ENCODE assay signal across 10 cellular contexts in genomic region chr14:55416866-55417265, GRCh38. TPM values are rescaled to one million over a fixed set of nuclear protein-coding genes. Genes with fewer than 3 reads are reported as not detected.
A peak's percentile ranks its signal among the peaks of the same experiment; 100 is the strongest.
DNase-seq lines count a peak whose midpoint lies in the region; ATAC-seq, FAIRE-seq and TF ChIP-seq lines count a peak whose summit lies in the region.
"Had no signal": no experiment of that assay in that cellular context is flagged by ENCODE, and none has a peak within 500 bp of the region (broad histone marks: within the 10 kb centered on the region; RNA-seq: fewer than 3 reads in every experiment).

No MANE protein-coding gene starts in this region.

- H3K4me1 ChIP-seq in K562 (replicated peaks in 1 of 2; ENCODE audit: control insufficient read depth in 2 of 2, insufficient read depth in 2 of 2, low read length in 2 of 2) (peaks cover 3 to 20% of the 10 kb centered on the region in 2 experiments; a peak in 3 of 5 replicates), spleen (peaks cover 0 to 17% (median 6%) of the 10 kb centered on the region in 6 donors)

- ATAC-seq in activated T-cell treated with anti-CD3 and anti-CD28 coated beads, Interleukin-2, amount 50 U/mL, for 72 hours (replicated peaks in 1 of 2), result peak; percentile 36 to 57
- ATAC-seq in K562, result peak; percentile 87

- H3K4me2 ChIP-seq in K562 (ENCODE audit: insufficient read depth, low read length), result no peak overlapping the region

- TF ChIP-seq RAD21 in K562 (CRISPR knock-in tag; conservative IDR thresholded peaks at IDR 0.05 in 1 of 2, IDR thresholded peaks at IDR 0.05 in 1 of 2), result peak in 1 of 2 experiments; percentile 40; a peak in 2 of 4 replicates

- no TSS peak for BruUV-seq in K562 (replicated peaks; lab: Mats Ljungman, UMichigan)

- no peak overlapping the region for H3K4me3 ChIP-seq in K562
- H3K4me3 ChIP-seq in spleen, result no peak overlapping the region

- H3K4me1 Mint-ChIP-seq in activated T-cell treated with anti-CD3 and anti-CD28 coated beads, Interleukin-2, amount 50 U/mL, for 72 hours (ENCODE audit: low read depth), result peaks cover 15% of the 10 kb centered on the region
- peaks cover 15% of the 10 kb centered on the region for H3K4me1 Mint-ChIP-seq in activated T-cell treated with anti-CD3 and anti-CD28 coated beads, Interleukin-2, amount 50 U/mL, for 24 hours (ENCODE audit: low read depth)

- H2AFZ ChIP-seq in K562 (ENCODE audit: low read depth, low read length), result peak overlapping the region; percentile 51

- intact Hi-C loops in K562 (cut with micrococcal nuclease), result loop anchor here (5.0 kb wide), 1 partner anchor 145 kb away; the partner anchor contains the start of gene FBXO34
- intact Hi-C loops in spleen (cut with DNase I; ENCODE audit: low total_unique reads), result no loop called here

- no peak for TF ChIP-seq POLR2A in K562 (conservative IDR thresholded peaks at IDR 0.05)
- no peak for TF ChIP-seq POLR2A in spleen (IDR thresholded peaks at IDR 0.05)

- H3K9me3 Mint-ChIP-seq in activated T-cell treated with anti-CD3 and anti-CD28 coated beads, Interleukin-2, amount 50 U/mL, for 72 hours, result no peaks in the 10 kb centered on the region
- no peaks in the 10 kb centered on the region for H3K9me3 Mint-ChIP-seq in activated T-cell treated with anti-CD3 and anti-CD28 coated beads, Interleukin-2, amount 50 U/mL, for 24 hours
- H3K9me3 Mint-ChIP-seq: dendritic cell treated with granulocyte-macrophage colony-stimulating factor and Interleukin-4, amounts not matched to agents 40 ng/mL and 50 ng/mL, for 4 days had no signal

- H3K9me1 ChIP-seq in K562 (ENCODE audit: control insufficient read depth, insufficient read depth, low read length), result no peaks in the 10 kb centered on the region

- H3K4me3 Mint-ChIP-seq in activated T-cell treated with anti-CD3 and anti-CD28 coated beads, Interleukin-2, amount 50 U/mL, for 72 hours, result peak overlapping the region in 1 of 2 donors; percentile 6
- H3K4me3 Mint-ChIP-seq in activated T-cell treated with anti-CD3 and anti-CD28 coated beads, Interleukin-2, amount 50 U/mL, for 24 hours, result no peak overlapping the region
- H3K4me3 Mint-ChIP-seq: dendritic cell treated with granulocyte-macrophage colony-stimulating factor and Interleukin-4, amounts not matched to agents 40 ng/mL and 50 ng/mL, for 4 days had no signal

- no peaks in the 10 kb centered on the region for H3K27me3 Mint-ChIP-seq in activated T-cell treated with anti-CD3 and anti-CD28 coated beads, Interleukin-2, amount 50 U/mL, for 72 hours (ENCODE audit: low read depth)
- H3K27me3 Mint-ChIP-seq in activated T-cell treated with anti-CD3 and anti-CD28 coated beads, Interleukin-2, amount 50 U/mL, for 24 hours, result peaks cover 7% of the 10 kb centered on the region

- peak; percentile 36 to 47 for DNase-seq in activated T-cell treated with anti-CD3 and anti-CD28 coated beads, Interleukin-2, amount 50 U/mL, for 72 hours
- no peak for DNase-seq in activated T-cell treated with anti-CD3 and anti-CD28 coated beads, Interleukin-2, amount 50 U/mL, for 24 hours
- DNase-seq in NCI-H1694 (lab: John Stamatoyannopoulos, UW) (peak; percentile 21), K562 (ENCODE audit: extremely low read depth in 1 of 4, low spot score in 3 of 4) (peak; percentile 28 to 66 (median 32)), NK-92 (lab: John Stamatoyannopoulos, UW; ENCODE audit: unreplicated experiment) (no peak), HT-29 (ENCODE audit: low spot score) (no peak), spleen (no peak)
- DNase-seq in stimulated activated CD8-positive, alpha-beta memory T cell treated with anti-CD3 and anti-CD28 coated beads, Interleukin-4, amount 100 ng/mL, for 48 hours, result peak; percentile 55
- DNase-seq: NCI-H774 had no signal

- CTCF ChIA-PET in K562 (lab: Yijun Ruan, JAX; ENCODE audit: low intra/inter-chr PET ratio), result no interaction called here

- H3K9me3 ChIP-seq in K562 (replicated peaks; ENCODE audit: control insufficient read depth, insufficient read depth, low read depth, low read length), result no peaks in the 10 kb centered on the region
- no peaks in the 10 kb centered on the region for H3K9me3 ChIP-seq in spleen

- no peak overlapping the region for H3K9ac ChIP-seq in K562 (ENCODE audit: insufficient read depth in 1 of 2, low read depth in 2 of 2, low read length in 2 of 2)

- H4K20me1 ChIP-seq in K562 (replicated peaks; ENCODE audit: control insufficient read depth, insufficient read depth, low read length), result no peaks in the 10 kb centered on the region

- H3K27me3 ChIP-seq in K562 (ENCODE audit: control insufficient read depth in 2 of 2, insufficient read depth in 2 of 2, low read length in 2 of 2) (no peaks in the 10 kb centered on the region), spleen (replicated peaks in 1 of 7) (no peaks in the 10 kb centered on the region)

- TF ChIP-seq CTCF in K562 (IDR thresholded peaks at IDR 0.05 in 2 of 3, conservative IDR thresholded peaks at IDR 0.05 in 1 of 3; ENCODE audit: insufficient read depth in 2 of 3, low read depth in 1 of 3, low read length in 3 of 3) (peak; percentile 53 to 62 (median 54)), spleen (IDR thresholded peaks at IDR 0.05 in 8 of 11, conservative IDR thresholded peaks at IDR 0.05 in 3 of 11) (peak in 2 of 11 experiments; percentile 14 to 15)

- in situ Hi-C loops in K562 (cut with MboI), result no loop called here

- TF ChIP-seq EP300 in K562 (IDR thresholded peaks at IDR 0.05; ENCODE audit: low read length), result no peak

- POLR2A ChIA-PET in K562 (lab: Yijun Ruan, JAX), result interaction anchor here (0.6 to 1.0 kb wide), 3 partner anchors 31 to 606 kb away, joined by 3 read pairs; no protein-coding TSS in a partner anchor

- H3K27ac ChIP-seq in K562 (ENCODE audit: extremely low read depth, low read depth, low read length) (no peak overlapping the region), spleen (no peak overlapping the region)

- no peaks in the 10 kb centered on the region for H3K36me3 Mint-ChIP-seq in activated T-cell treated with anti-CD3 and anti-CD28 coated beads, Interleukin-2, amount 50 U/mL, for 72 hours (ENCODE audit: insufficient read depth in 2 of 2)
- no peaks in the 10 kb centered on the region for H3K36me3 Mint-ChIP-seq in activated T-cell treated with anti-CD3 and anti-CD28 coated beads, Interleukin-2, amount 50 U/mL, for 24 hours (ENCODE audit: low read depth)

- H3K36me3 ChIP-seq in K562 (ENCODE audit: control insufficient read depth, insufficient read depth, low read length), result no peaks in the 10 kb centered on the region
- H3K36me3 ChIP-seq in spleen, result no peaks in the 10 kb centered on the region

- FAIRE-seq in K562 (lab: Jason Lieb, UNC), result no peak

- H3K27ac Mint-ChIP-seq in activated T-cell treated with anti-CD3 and anti-CD28 coated beads, Interleukin-2, amount 50 U/mL, for 72 hours, result peak overlapping the region; percentile 28
- no peak overlapping the region for H3K27ac Mint-ChIP-seq in activated T-cell treated with anti-CD3 and anti-CD28 coated beads, Interleukin-2, amount 50 U/mL, for 24 hours
- H3K27ac Mint-ChIP-seq: dendritic cell treated with granulocyte-macrophage colony-stimulating factor and Interleukin-4, amounts not matched to agents 40 ng/mL and 50 ng/mL, for 4 days had no signal

- 46% methylated on average over 4 of the region's 5 CpGs for WGBS in K562 (ENCODE audit: insufficient coverage, low coverage, missing lambda C conversion rate)
- 50 to 56% (median 54%) methylated on average over 5 of the region's 5 CpGs for WGBS in spleen, 5 donors

- no peaks in the 10 kb centered on the region for H3K79me2 ChIP-seq in K562 (ENCODE audit: control insufficient read depth, insufficient read depth, low read length)

RNA-seq across cellular contexts. Expression of gene ATG14, which starts 5.2 kb away (rescaled TPM):
- total RNA-seq in activated T-cell treated with anti-CD3 and anti-CD28 coated beads, Interleukin-2, amount 50 U/mL, for 72 hours, result 1 to 10 TPM; 5.7 to 6.4 TPM
- total RNA-seq in K562 (2011; cell fraction: chromatin; rRNA removed; ENCODE audit: low replicate concordance), result 5.2 and 10.8 TPM in 2 replicates
- 2.8 and 3.7 TPM in 2 replicates for total RNA-seq in K562 (2011; cell fraction: nucleolus; rRNA removed)
- 6.0 and 9.4 TPM in 2 replicates for total RNA-seq in K562 (2011; cell fraction: nucleoplasm; rRNA removed)
- total RNA-seq in K562 (2014; rRNA removed) (2.8 and 3.8 TPM in 2 replicates), K562 (2014; rRNA removed; fragmentation: Illumina TruSeq; extraction: Trizol) (3.5 and 4.4 TPM in 2 replicates), K562 (2015; rRNA removed; fragmentation: Illumina TruSeq; extraction: Trizol) (3.7 and 3.8 TPM in 2 replicates), K562 (2021) (2.6 and 3.4 TPM in 2 replicates), spleen (10 to 100 TPM; 10.7 to 14.8 (median 13.2) TPM)
- polyA plus RNA-seq in K562 (2011; rRNA removed) (3.1 and 4.1 TPM in 2 replicates), K562 (2014; fragmentation: Illumina TruSeq; extraction: Trizol) (3.1 and 3.6 TPM in 2 replicates), K562 (2014; fragmentation: Nextera tagmentation; extraction: Ambion mirVana) (under 1 TPM; 0.55 to 0.99 TPM), K562 (2014; rRNA removed) (2.6 and 4.2 TPM in 2 replicates), spleen (1 to 10 TPM; 5.4 to 10.0 (median 7.2) TPM)
- 1.3 and 2.0 TPM in 2 replicates for polyA plus RNA-seq in K562 (2011; cell fraction: cytosol; rRNA removed)
- polyA plus RNA-seq in K562 (2011; cell fraction: nucleus; rRNA removed), result 6.3 and 6.7 TPM in 2 replicates
- polyA plus RNA-seq in K562 (2012), result 2.1 and 2.2 TPM in 2 replicates
- polyA minus RNA-seq in K562 (2011; rRNA and poly(A)+ RNA removed), result 4.4 and 4.5 TPM in 2 replicates
- 1.7 and 1.9 TPM in 2 replicates for polyA minus RNA-seq in K562 (2011; cell fraction: cytosol; rRNA and poly(A)+ RNA removed)
- 3.0 and 3.3 TPM in 2 replicates for polyA minus RNA-seq in K562 (2011; cell fraction: nucleus; rRNA and poly(A)+ RNA removed)
- total RNA-seq in HT-29 (2014; rRNA removed; shearing (Covaris generic)), result 3.1 and 3.5 TPM in 2 replicates

RNA-seq across cellular contexts. Expression of gene TBPL2, which starts 23.6 kb away (rescaled TPM):
- total RNA-seq in activated T-cell treated with anti-CD3 and anti-CD28 coated beads, Interleukin-2, amount 50 U/mL, for 72 hours, result not detected
- not detected in 2 replicates for total RNA-seq in K562 (2011; cell fraction: chromatin; rRNA removed; ENCODE audit: low replicate concordance)
- total RNA-seq in K562 (2011; cell fraction: nucleolus; rRNA removed), result not detected in 2 replicates
- not detected in 2 replicates for total RNA-seq in K562 (2011; cell fraction: nucleoplasm; rRNA removed)
- not detected in 2 replicates for total RNA-seq in K562 (2014; rRNA removed)
- not detected in 2 replicates for total RNA-seq in K562 (2014; rRNA removed; fragmentation: Illumina TruSeq; extraction: Trizol)
- not detected in 2 replicates for total RNA-seq in K562 (2015; rRNA removed; fragmentation: Illumina TruSeq; extraction: Trizol)
- total RNA-seq in K562 (2021), result not detected in 2 replicates
- not detected in 2 replicates for polyA plus RNA-seq in K562 (2011; rRNA removed)
- polyA plus RNA-seq in K562 (2011; cell fraction: cytosol; rRNA removed), result not detected in 2 replicates
- not detected in 2 replicates for polyA plus RNA-seq in K562 (2011; cell fraction: nucleus; rRNA removed)
- polyA plus RNA-seq in K562 (2012), result not detected in 2 replicates
- not detected in 2 replicates for polyA plus RNA-seq in K562 (2014; fragmentation: Illumina TruSeq; extraction: Trizol)
- not detected for polyA plus RNA-seq in K562 (2014; fragmentation: Nextera tagmentation; extraction: Ambion mirVana)
- not detected in 2 replicates for polyA plus RNA-seq in K562 (2014; rRNA removed)
- polyA minus RNA-seq in K562 (2011; rRNA and poly(A)+ RNA removed), result not detected in 2 replicates
- not detected in 2 replicates for polyA minus RNA-seq in K562 (2011; cell fraction: cytosol; rRNA and poly(A)+ RNA removed)
- polyA minus RNA-seq in K562 (2011; cell fraction: nucleus; rRNA and poly(A)+ RNA removed), result not detected in 2 replicates
- not detected in 2 replicates for total RNA-seq in HT-29 (2014; rRNA removed; shearing (Covaris generic))
- total RNA-seq in spleen, result not detected
- not detected for polyA plus RNA-seq in spleen

Comparison
In these comparisons a context has a peak if more than half of its experiments do, and no peak if none do; other contexts are left out.
1. DNase-seq: peak in activated T-cell treated with anti-CD3 and anti-CD28 coated beads, Interleukin-2, amount 50 U/mL, for 72 hours (2 of 2), NCI-H1694 (single experiment), K562 (4 of 4) and stimulated activated CD8-positive, alpha-beta memory T cell treated with anti-CD3 and anti-CD28 coated beads, Interleukin-4, amount 100 ng/mL, for 48 hours (single experiment); none in activated T-cell treated with anti-CD3 and anti-CD28 coated beads, Interleukin-2, amount 50 U/mL, for 24 hours (single experiment), NK-92 (single experiment), HT-29 (single experiment) and spleen (single experiment).